Comparison of ENCODE assay signal across 12 cellular contexts in genomic region chr2:109382236-109382930, GRCh38.
DNase-seq lines count a peak whose midpoint lies in the region; ATAC-seq and TF ChIP-seq lines count a peak whose summit lies in the region.
"Had no signal": no experiment of that assay in that cellular context is flagged by ENCODE, and none has a peak within 500 bp of the region (broad histone marks: within the 10 kb centered on the region; RNA-seq: fewer than 3 reads in every experiment).

No MANE protein-coding gene starts in this region.

- H2BK120ac ChIP-seq in neuronal stem cell (ENCODE audit: low read depth, low read length), result no peak overlapping the region

- H2BK5ac ChIP-seq in neuronal stem cell (ENCODE audit: low read length), result no peak overlapping the region

- H3K18ac ChIP-seq in neuronal stem cell (ENCODE audit: low read length), result peak overlapping the region; percentile 21

- peak; percentile 36 for ATAC-seq in Right ventricle myocardium superior (ENCODE audit: poor library complexity)
- ATAC-seq in omental fat pad (ENCODE audit: low FRiP score), result no peak
- ATAC-seq: Panc1 had no signal

- H3K14ac ChIP-seq in neuronal stem cell (ENCODE audit: low read length), result no peak overlapping the region

- no peaks in the 10 kb centered on the region for H3K79me1 ChIP-seq in neuronal stem cell (ENCODE audit: low read depth, low read length)

- no peaks in the 10 kb centered on the region for H3K9me3 ChIP-seq in neuronal stem cell (replicated peaks in 1 of 2; ENCODE audit: control insufficient read depth in 2 of 2, insufficient read depth in 1 of 2, low read depth in 1 of 2, low read length in 2 of 2)
- no peaks in the 10 kb centered on the region for H3K9me3 ChIP-seq in uterus

- no peak overlapping the region for H3K4me2 ChIP-seq in neuronal stem cell (ENCODE audit: insufficient read depth, low read length, poor library complexity, severe bottlenecking)

- TF ChIP-seq POLR2A in uterus (IDR thresholded peaks at IDR 0.05), result no peak

- TF ChIP-seq CTCF in uterus (IDR thresholded peaks at IDR 0.05), result no peak
- TF ChIP-seq CTCF in omental fat pad (IDR thresholded peaks at IDR 0.05), result no peak

- H3K23ac ChIP-seq in neuronal stem cell (ENCODE audit: low read depth, low read length, poor library complexity), result no peak overlapping the region

- no peak overlapping the region for H3K27ac ChIP-seq in neuronal stem cell (replicated peaks; ENCODE audit: low read length)
- H3K27ac ChIP-seq in uterus, result no peak overlapping the region

- no peak overlapping the region for H2BK15ac ChIP-seq in neuronal stem cell (ENCODE audit: low read length)

- H2BK12ac ChIP-seq in neuronal stem cell (ENCODE audit: low read length), result no peak overlapping the region

- intact Hi-C loops in Right ventricle myocardium superior (cut with DNase I), result no loop called here
- intact Hi-C loops in cardiac septum (cut with DNase I), result loop anchor here (2.0 to 10.0 kb wide), 3 partner anchors 64 to 255 kb away; partner anchors contain the start of gene SH3RF3
- intact Hi-C loops in uterus (cut with DNase I; ENCODE audit: low total_unique reads), result no loop called here

- H3K36me3 ChIP-seq in neuronal stem cell (replicated peaks in 1 of 2; ENCODE audit: control insufficient read depth in 2 of 2, insufficient read depth in 2 of 2, low read length in 2 of 2) (no peaks in the 10 kb centered on the region), uterus (no peaks in the 10 kb centered on the region)

- WGBS in neuronal stem cell (ENCODE audit: extremely low coverage in 2 of 2, insufficient read length in 2 of 2, insufficient replicate concordance in 1 of 2), 2 donors, result no CpG with 5 or more reads among the region's 10 CpGs

- H2AFZ ChIP-seq in neuronal stem cell (ENCODE audit: low read length), result no peak overlapping the region

- H3K4me1 ChIP-seq in neuronal stem cell (ENCODE audit: control insufficient read depth in 2 of 2, insufficient read depth in 1 of 2, low read depth in 1 of 2, low read length in 2 of 2) (peaks cover 17 to 20% of the 10 kb centered on the region in 2 donors), uterus (no peaks in the 10 kb centered on the region)

- H3K4me3 ChIP-seq in neuronal stem cell (ENCODE audit: low read length in 2 of 2), result no peak overlapping the region
- no peak overlapping the region for H3K4me3 ChIP-seq in uterus

- H3K27me3 ChIP-seq in neuronal stem cell (ENCODE audit: control insufficient read depth in 3 of 3, insufficient read depth in 3 of 3, low read depth in 1 of 3, low read length in 3 of 3), result peaks cover 0 to 43% (median 0%) of the 10 kb centered on the region in 3 experiments
- H3K27me3 ChIP-seq in uterus, result no peaks in the 10 kb centered on the region

- H4K91ac ChIP-seq in neuronal stem cell (ENCODE audit: low read depth, low read length, poor library complexity), result no peak overlapping the region

- no peak overlapping the region for H3K9ac ChIP-seq in neuronal stem cell (ENCODE audit: low read depth, low read length, poor library complexity)

- H3K4ac ChIP-seq in neuronal stem cell (ENCODE audit: low read length), result no peak overlapping the region

- DNase-seq in Right ventricle myocardium superior, result no peak
- no peak for DNase-seq in cardiac septum (ENCODE audit: low spot score)
- DNase-seq in ecto neural progenitor cell (ENCODE audit: low spot score), result peak; percentile 39
- no peak for DNase-seq in neuronal stem cell (ENCODE audit: low spot score)
- DNase-seq in uterus, result peak; percentile 6 to 11
- no peak for DNase-seq in omental fat pad (ENCODE audit: low spot score)
- no peak for DNase-seq in effector CD8-positive, alpha-beta T cell (lab: John Stamatoyannopoulos, UW)
- DNase-seq in HK-2 (ENCODE audit: unreplicated experiment), result no peak
- DNase-seq: activated naive CD8-positive, alpha-beta T cell treated with anti-CD3 and anti-CD28 coated beads for 36 hours; GF-D8; NCI-H748 treated with DMSO at 0.1 percent for 48 hours had no signal

- no peak overlapping the region for H2AK5ac ChIP-seq in neuronal stem cell (ENCODE audit: low read depth, low read length)

- no peak overlapping the region for H4K8ac ChIP-seq in neuronal stem cell (ENCODE audit: low read depth, low read length)

Comparison
In these comparisons a context has a peak if more than half of its experiments do, and no peak if none do; other contexts are left out.
1. DNase-seq: peak in ecto neural progenitor cell (single experiment) and uterus (2 of 2); none in Right ventricle myocardium superior (single experiment), cardiac septum (single experiment), neuronal stem cell (single experiment), omental fat pad (single experiment), effector CD8-positive, alpha-beta T cell (single experiment) and HK-2 (single experiment).